ENCODE assay signal across 13 cellular contexts in the genomic region with DNA sequence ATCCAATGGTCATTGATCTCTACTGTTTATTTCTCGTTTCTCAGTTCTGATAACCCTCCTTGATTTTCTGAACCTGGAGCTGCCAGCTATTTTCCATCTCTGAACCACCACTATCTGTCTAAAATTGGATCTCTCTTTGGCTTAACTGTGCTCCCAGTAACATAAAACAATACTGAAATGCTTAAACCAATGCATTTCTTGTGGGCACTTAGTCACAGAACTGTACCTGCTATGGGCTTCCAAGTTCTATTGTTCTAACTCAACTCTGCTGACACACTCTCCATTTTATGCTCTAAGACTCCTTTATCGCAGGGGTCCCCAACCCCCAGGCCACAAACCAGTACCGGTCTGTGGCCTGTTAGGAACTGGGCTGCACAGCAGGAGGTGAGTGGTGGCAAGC.
DNase-seq lines count a peak whose midpoint lies in the region; ATAC-seq and TF ChIP-seq lines count a peak whose summit lies in the region.
"Had no signal": no experiment of that assay in that cellular context is flagged by ENCODE, and none has a peak within 500 bp of the region (broad histone marks: within the 10 kb centered on the region; RNA-seq: fewer than 3 reads in every experiment).

No MANE protein-coding gene starts in this region.

- H3K36me3 ChIP-seq in lower lobe of right lung (no peaks in the 10 kb centered on the region), thoracic aorta (no peaks in the 10 kb centered on the region)

- H3K27ac Mint-ChIP-seq in chondrocyte (ENCODE audit: unreplicated experiment): peak overlapping the region; percentile 97

- H3K36me3 Mint-ChIP-seq in chondrocyte (ENCODE audit: low read depth): no peaks in the 10 kb centered on the region

- no peaks in the 10 kb centered on the region for H3K27me3 ChIP-seq in lower lobe of right lung (ENCODE audit: low read depth)
- H3K27me3 ChIP-seq in thoracic aorta (replicated peaks; ENCODE audit: insufficient read depth): no peaks in the 10 kb centered on the region

- POLR2A ChIA-PET in RWPE1 (lab: Yijun Ruan, JAX; ENCODE audit: low non-redundant PET): no interaction called here

- TF ChIP-seq CTCF in RWPE1 (conservative IDR thresholded peaks at IDR 0.05; ENCODE audit: low read depth) (no peak), chondrocyte (IDR thresholded peaks at IDR 0.05) (no peak), lower lobe of right lung (IDR thresholded peaks at IDR 0.05) (no peak), thoracic aorta (IDR thresholded peaks at IDR 0.05) (no peak)

- no peak for DNase-seq in RWPE1 (ENCODE audit: low spot score)
- no peak for DNase-seq in chondrocyte (ENCODE audit: low spot score)
- no peak for DNase-seq in lower lobe of right lung
- DNase-seq in thoracic aorta (ENCODE audit: low spot score): no peak
- no peak for DNase-seq in OCI-M1 (lab: John Stamatoyannopoulos, UW)
- DNase-seq: Calu3, NCI-H1105 treated with DMSO at 0.1 percent for 48 hours, NCI-H510A had no signal

- peaks cover 87% of the 10 kb centered on the region for H3K4me1 Mint-ChIP-seq in chondrocyte (ENCODE audit: low read depth)

- H3K27me3 Mint-ChIP-seq in chondrocyte (ENCODE audit: low read depth): no peaks in the 10 kb centered on the region

- ATAC-seq in lower lobe of right lung: no peak
- ATAC-seq in thoracic aorta (ENCODE audit: insufficient number of reproducible peaks, low FRiP score, low read depth): no peak
- ATAC-seq in GM18505 (IDR thresholded peaks at IDR 0.05; ENCODE audit: unreplicated experiment): no peak
- no peak for ATAC-seq in GM21723 (IDR thresholded peaks at IDR 0.05; ENCODE audit: unreplicated experiment)
- no peak for ATAC-seq in HG03095 (IDR thresholded peaks at IDR 0.05; ENCODE audit: unreplicated experiment)

- CTCF ChIA-PET in RWPE1 (lab: Yijun Ruan, JAX): interaction anchor here (1.3 kb wide), 1 partner anchor 9 kb away, joined by 11 read pairs; no protein-coding TSS in a partner anchor

- H3K4me3 ChIP-seq in lower lobe of right lung (no peak overlapping the region), thoracic aorta (no peak overlapping the region)

- H3K9me3 Mint-ChIP-seq in chondrocyte (ENCODE audit: low read depth): no peaks in the 10 kb centered on the region

- H3K9me3 ChIP-seq in lower lobe of right lung (no peaks in the 10 kb centered on the region), thoracic aorta (no peaks in the 10 kb centered on the region)

- no peak overlapping the region for H3K4me3 Mint-ChIP-seq in chondrocyte (ENCODE audit: unreplicated experiment)

- intact Hi-C loops in lower lobe of right lung (cut with DNase I): no loop called here

- H3K4me1 ChIP-seq in lower lobe of right lung: peaks cover 59% of the 10 kb centered on the region
- peaks cover 46 to 71% of the 10 kb centered on the region in 2 donors for H3K4me1 ChIP-seq in thoracic aorta (ENCODE audit: control insufficient read depth in 1 of 2, low read depth in 2 of 2)
- H3K4me1 ChIP-seq: parathyroid adenoma had no signal

- no peak for TF ChIP-seq POLR2A in GM18505 (IDR thresholded peaks at IDR 0.05; ENCODE audit: borderline replicate concordance, extremely low read depth, insufficient read depth, insufficient read length)

- H3K27ac ChIP-seq in RWPE1 (peak overlapping the region; percentile 73), lower lobe of right lung (peak overlapping the region; percentile 76), thoracic aorta (peak overlapping the region; percentile 81 to 85)
- H3K27ac ChIP-seq: parathyroid adenoma, VCaP had no signal
